In genomic region chr6:6724319-6725119, GRCh38 we compare ENCODE assay signal across 1 cellular context.
TF ChIP-seq lines count a peak whose summit lies in the region.

No MANE protein-coding gene starts in this region.

TF ChIP-seq in HepG2, 621 proteins besides CTCF, POLR2A, EP300 and RAD21 (continued from another document and continues in another):
- TF ChIP-seq SP1 (IDR thresholded peaks at IDR 0.05) (no peak), SP1 (CRISPR knock-in tag; IDR thresholded peaks at IDR 0.05) (no peak), AKNA (CRISPR knock-in tag; IDR thresholded peaks at IDR 0.05; ENCODE audit: borderline replicate concordance) (no peak), RNF2 (conservative IDR thresholded peaks at IDR 0.05; ENCODE audit: low read depth) (0 out of 2 replicates have a peak, but pooled peaks have one; percentile 53), RARG (CRISPR knock-in tag; IDR thresholded peaks at IDR 0.05; ENCODE audit: low read depth) (no peak), TP53 (CRISPR knock-in tag; conservative IDR thresholded peaks at IDR 0.05) (no peak), IKZF5 (CRISPR knock-in tag; IDR thresholded peaks at IDR 0.05) (no peak), ZNF850 (CRISPR knock-in tag; conservative IDR thresholded peaks at IDR 0.05) (no peak), TEF (CRISPR knock-in tag; IDR thresholded peaks at IDR 0.05) (no peak), NCOA1 (CRISPR knock-in tag; IDR thresholded peaks at IDR 0.05) (no peak), PHF20 (CRISPR knock-in tag; IDR thresholded peaks at IDR 0.05) (no peak), SIX1 (CRISPR knock-in tag; IDR thresholded peaks at IDR 0.05; ENCODE audit: borderline replicate concordance) (no peak), PAWR (CRISPR knock-in tag; IDR thresholded peaks at IDR 0.05; ENCODE audit: borderline replicate concordance) (no peak), FOXA3 (CRISPR knock-in tag; IDR thresholded peaks at IDR 0.05) (no peak), MNT (IDR thresholded peaks at IDR 0.05) (no peak), THAP11 (CRISPR knock-in tag; IDR thresholded peaks at IDR 0.05) (peak; percentile 17; the same call in 1 of the 2 replicates), ZMAT5 (CRISPR knock-in tag; IDR thresholded peaks at IDR 0.05; ENCODE audit: borderline replicate concordance, low read depth) (0 out of 2 replicates have a peak, but pooled peaks have one; percentile 21), HMGXB3 (CRISPR knock-in tag; IDR thresholded peaks at IDR 0.05; ENCODE audit: borderline replicate concordance) (no peak), ZNF607 (CRISPR knock-in tag; IDR thresholded peaks at IDR 0.05; ENCODE audit: borderline replicate concordance) (no peak; the same call in 1 of the 2 replicates), REL (CRISPR knock-in tag; conservative IDR thresholded peaks at IDR 0.05) (no peak), ATF1 (CRISPR knock-in tag; IDR thresholded peaks at IDR 0.05) (no peak), ZNF737 (CRISPR knock-in tag; IDR thresholded peaks at IDR 0.05; ENCODE audit: borderline replicate concordance) (peak; percentile 64; the same call in 1 of the 2 replicates), NFRKB (IDR thresholded peaks at IDR 0.05) (no peak), HOXA9 (CRISPR knock-in tag; IDR thresholded peaks at IDR 0.05; ENCODE audit: borderline replicate concordance) (no peak), IKZF1 (IDR thresholded peaks at IDR 0.05) (no peak), ZNF788 (CRISPR knock-in tag; IDR thresholded peaks at IDR 0.05; ENCODE audit: borderline replicate concordance) (no peak), LBX2 (CRISPR knock-in tag; IDR thresholded peaks at IDR 0.05; ENCODE audit: borderline replicate concordance) (0 out of 2 replicates have a peak, but pooled peaks have one; percentile 6), ZNF407 (CRISPR knock-in tag; IDR thresholded peaks at IDR 0.05; ENCODE audit: not compliant biosample characterization) (peak; percentile 48), TEAD3 (CRISPR knock-in tag; optimal IDR thresholded peaks at IDR 0.05; ENCODE audit: borderline replicate concordance) (peak; percentile 4), ZFP41 (CRISPR knock-in tag; IDR thresholded peaks at IDR 0.05; ENCODE audit: borderline replicate concordance) (no peak), HOXA3 (CRISPR knock-in tag; IDR thresholded peaks at IDR 0.05) (peak; percentile 34; the same call in 1 of the 2 replicates), GMEB1 (CRISPR knock-in tag; IDR thresholded peaks at IDR 0.05; ENCODE audit: borderline replicate concordance) (no peak)
